In genomic region chr3:71438904-71439303, GRCh38 we compare ENCODE assay signal across 1 cellular context.
TF ChIP-seq lines count a peak whose summit lies in the region.

No MANE protein-coding gene starts in this region.

TF ChIP-seq in IMR-90, 13 proteins besides CTCF, POLR2A, EP300 and RAD21 (continued from another document):
- no peak for TF ChIP-seq USF2 (IDR thresholded peaks at IDR 0.05; ENCODE audit: low read depth, low read length)
- no peak for TF ChIP-seq BHLHE40 (IDR thresholded peaks at IDR 0.05; ENCODE audit: low read depth, low read length)
- no peak for TF ChIP-seq CEBPB (IDR thresholded peaks at IDR 0.05; ENCODE audit: low read depth, low read length)
